ENCODE assay signal across 17 cellular contexts in genomic region chr9:37426846-37427245, GRCh38. TPM values are rescaled to one million over a fixed set of nuclear protein-coding genes. Genes with fewer than 3 reads are reported as not detected.
A peak's percentile ranks its signal among the peaks of the same experiment; 100 is the strongest.
DNase-seq lines count a peak whose midpoint lies in the region; ATAC-seq, FAIRE-seq and TF ChIP-seq lines count a peak whose summit lies in the region.
"Had no signal": no experiment of that assay in that cellular context is flagged by ENCODE, and none has a peak within 500 bp of the region (broad histone marks: within the 10 kb centered on the region; RNA-seq: fewer than 3 reads in every experiment).

No MANE protein-coding gene starts in this region.

- H3K27me3 ChIP-seq in liver (ENCODE audit: control insufficient read depth in 4 of 4, insufficient read depth in 4 of 4, low read length in 3 of 4) (no peaks in the 10 kb centered on the region), HepG2 (ENCODE audit: control insufficient read depth in 1 of 2, insufficient read depth in 2 of 2, low read length in 2 of 2) (no peaks in the 10 kb centered on the region)
- H3K27me3 ChIP-seq: BE2C had no signal

- no peak for TF ChIP-seq CTCF in liver (IDR thresholded peaks at IDR 0.05; ENCODE audit: low read depth, low read length, missing input control)
- no peak for TF ChIP-seq CTCF in HepG2 (CRISPR knock-in tag; IDR thresholded peaks at IDR 0.05)
- TF ChIP-seq CTCF in WTC11 (IDR thresholded peaks at IDR 0.05) = no peak

- peak overlapping the region; percentile 20; the same call in 1 of the 2 replicates for H3K27ac Mint-ChIP-seq in WTC11
- H3K27ac Mint-ChIP-seq: CD8-positive, alpha-beta T cell had no signal

- H3K79me2 ChIP-seq in HepG2 (ENCODE audit: insufficient read depth, low read length) = peaks cover 28% of the 10 kb centered on the region

- H3K9me3 ChIP-seq in liver (ENCODE audit: control insufficient read depth in 4 of 4, low read length in 3 of 4) (no peaks in the 10 kb centered on the region), HepG2 (ENCODE audit: low read length) (no peaks in the 10 kb centered on the region)
- H3K9me3 ChIP-seq: A549, BE2C had no signal

- no peak overlapping the region for H3K4me3 Mint-ChIP-seq in WTC11
- H3K4me3 Mint-ChIP-seq: CD8-positive, alpha-beta T cell had no signal

- in situ Hi-C loops in HepG2 (cut with HindIII; ENCODE audit: extremely low pct_ligation_motif_present, low pct_unique_long_range_greater_than_20kb) (no loop called here), KBM-7 (cut with MboI; ENCODE audit: low pct_unique_long_range_greater_than_20kb, low sequenced_read_pairs) (no loop called here)

- H3K27ac ChIP-seq in liver (ENCODE audit: low read depth in 1 of 2, low read length in 2 of 2) = peak overlapping the region in 1 of 2 donors; percentile 98
- H3K27ac ChIP-seq in HepG2 (ENCODE audit: extremely low read length, insufficient read depth, low read length) = no peak overlapping the region
- H3K27ac ChIP-seq: A549, C4-2B, GM23248 had no signal

- no peaks in the 10 kb centered on the region for H3K9me3 Mint-ChIP-seq in WTC11
- H3K9me3 Mint-ChIP-seq: CD8-positive, alpha-beta T cell had no signal

- H3K27me3 Mint-ChIP-seq in WTC11 (ENCODE audit: low read depth) = no peaks in the 10 kb centered on the region

- TF ChIP-seq RAD21 in liver (IDR thresholded peaks at IDR 0.05) (no peak), HepG2 (CRISPR knock-in tag; IDR thresholded peaks at IDR 0.05) (no peak)

- WGBS in liver = 59% methylated on average over 6 of the region's 6 CpGs
- whole genome bisulfite sequencing in HepG2 (ENCODE audit: low lambda C conversion rate) = 92% methylated on average over 6 of the region's 6 CpGs

- peaks cover 12% of the 10 kb centered on the region for H3K4me1 Mint-ChIP-seq in WTC11

- H3K9ac ChIP-seq in liver (ENCODE audit: low read depth in 1 of 2, low read length in 2 of 2) (no peak overlapping the region), HepG2 (ENCODE audit: insufficient read depth, low read depth, low read length) (no peak overlapping the region)
- H3K9ac ChIP-seq: GM23248 had no signal

- FAIRE-seq in HepG2 (lab: Jason Lieb, UNC) (no peak), urothelium cell line (lab: Jason Lieb, UNC) (peak; percentile 75)
- FAIRE-seq: A549, GM18507, H54, HTR-8/SVneo had no signal

- peaks cover 4% of the 10 kb centered on the region; the same call in 1 of the 2 replicates for H4K20me1 ChIP-seq in HepG2 (ENCODE audit: insufficient read depth, low read length)

- H3K36me3 Mint-ChIP-seq in WTC11 = peaks cover 37% of the 10 kb centered on the region

- H3K36me3 ChIP-seq in liver (ENCODE audit: control insufficient read depth in 4 of 4, insufficient read depth in 3 of 4, low read depth in 1 of 4, low read length in 3 of 4) (peaks cover 13 to 27% (median 20%) of the 10 kb centered on the region in 4 donors), HepG2 (replicated peaks in 1 of 2; ENCODE audit: control insufficient read depth in 1 of 2, insufficient read depth in 2 of 2, low read length in 2 of 2) (peaks cover 16 to 37% of the 10 kb centered on the region in 2 experiments; a peak in 4 of 5 replicates)

- TF ChIP-seq EP300 in HepG2 (IDR thresholded peaks at IDR 0.05; ENCODE audit: low read depth in 2 of 2, low read length in 2 of 2) = no peak
- no peak for TF ChIP-seq EP300 in HepG2 (CRISPR knock-in tag; IDR thresholded peaks at IDR 0.05; ENCODE audit: borderline replicate concordance)

- ATAC-seq in HepG2 (no peak), WTC11 (no peak), GM18498 (IDR thresholded peaks at IDR 0.05; ENCODE audit: unreplicated experiment) (no peak)
- ATAC-seq: A549; CD8-positive, alpha-beta T cell; HCT116 had no signal

- no TSS peak for BruUV-seq in HepG2 (replicated peaks; lab: Mats Ljungman, UMichigan)

- intact Hi-C loops in HepG2 (cut with micrococcal nuclease; ENCODE audit: unreplicated experiment) = no loop called here

- H2AFZ ChIP-seq in HepG2 (ENCODE audit: low read length) = no peak overlapping the region
- H2AFZ ChIP-seq: GM23248 had no signal

- no peak for DNase-seq in HepG2 (ENCODE audit: low spot score)
- DNase-seq in KBM-7 = peak; percentile 25
- DNase-seq in WTC11 (ENCODE audit: low spot score) = no peak
- DNase-seq in urothelium cell line (ENCODE audit: low spot score) = no peak
- no peak for DNase-seq in activated CD4-positive, alpha-beta T cell treated with anti-CD3 and anti-CD28 coated beads, Interleukin-2, amount 50 U/mL, for 4 hours
- DNase-seq: BE2C; CD8-positive, alpha-beta T cell; COR-L47; GM23248 had no signal

- peaks cover 31 to 91% (median 83%) of the 10 kb centered on the region in 4 donors for H3K4me1 ChIP-seq in liver (ENCODE audit: control insufficient read depth in 4 of 4, insufficient read depth in 4 of 4, low read length in 3 of 4)
- H3K4me1 ChIP-seq in HepG2 (ENCODE audit: insufficient read depth, low read length) = peaks cover 47% of the 10 kb centered on the region

- CTCF ChIA-PET in HepG2 (lab: Yijun Ruan, JAX; ENCODE audit: low intra/inter-chr PET ratio, low total read pairs) (no interaction called here), WTC11 (lab: Charles Lee) (interaction anchor here (2.0 kb wide), 1 partner anchor 16 kb away, joined by 5 read pairs; no protein-coding TSS in a partner anchor)

- H3K4me3 ChIP-seq in liver (ENCODE audit: low read depth in 1 of 3, low read length in 3 of 3) (no peak overlapping the region), HepG2 (replicated peaks in 1 of 3; ENCODE audit: insufficient read depth in 1 of 3, low read depth in 2 of 3, low read length in 3 of 3) (no peak overlapping the region)
- H3K4me3 ChIP-seq: A549, GM23248 had no signal

- H3K4me2 ChIP-seq in HepG2 (ENCODE audit: low read depth, low read length) = no peak overlapping the region
- H3K4me2 ChIP-seq: A549 had no signal

- POLR2A ChIA-PET in HepG2 (lab: Yijun Ruan, JAX) (no interaction called here), WTC11 (lab: Charles Lee) (no interaction called here)

- TF ChIP-seq POLR2A in HepG2 (IDR thresholded peaks at IDR 0.05; ENCODE audit: insufficient read depth in 1 of 2, low read depth in 2 of 2, low read length in 2 of 2) = no peak

RNA-seq across cellular contexts. Expression of gene GRHPR, which starts 4.3 kb away (rescaled TPM):
- total RNA-seq in liver = 100 to 1,000 TPM; 125 to 524 TPM
- polyA plus RNA-seq in liver = 100 to 1,000 TPM; 197 to 391 TPM
- 115 and 127 TPM in 2 replicates for total RNA-seq in HepG2 (2016; rRNA removed; fragmentation: Illumina TruSeq; extraction: Trizol)
- total RNA-seq in HepG2 (2016; cell fraction: cytosol; rRNA removed; fragmentation: Illumina TruSeq; extraction: Trizol; ENCODE audit: low read depth) = 58.9 and 75.1 TPM in 2 replicates
- 119 and 128 TPM in 2 replicates for total RNA-seq in HepG2 (2016; cell fraction: insoluble cytoplasmic fraction; rRNA removed; fragmentation: Illumina TruSeq; extraction: Trizol)
- 66.5 and 84.7 TPM in 2 replicates for total RNA-seq in HepG2 (2016; cell fraction: membrane; rRNA removed; fragmentation: Illumina TruSeq; extraction: Trizol)
- 73.9 and 76.5 TPM in 2 replicates for total RNA-seq in HepG2 (2016; cell fraction: nucleus; rRNA removed; fragmentation: Illumina TruSeq; extraction: Trizol)
- polyA plus RNA-seq in HepG2 (2011; rRNA removed) = 113 and 127 TPM in 2 replicates
- polyA plus RNA-seq in HepG2 (2011; cell fraction: cytosol; rRNA removed) = 126 and 161 TPM in 2 replicates
- polyA plus RNA-seq in HepG2 (2011; cell fraction: nucleus; rRNA removed) = 121 and 122 TPM in 2 replicates
- polyA plus RNA-seq in HepG2 (2012) = 66.2 and 76.0 TPM in 2 replicates
- 48.7 and 72.2 TPM in 2 replicates for polyA plus RNA-seq in HepG2 (2016; cell fraction: cytosol; fragmentation: Illumina TruSeq; extraction: Trizol; ENCODE audit: low read depth)
- polyA plus RNA-seq in HepG2 (2016; cell fraction: insoluble cytoplasmic fraction; fragmentation: Illumina TruSeq; extraction: Trizol; ENCODE audit: low read depth) = 135 and 143 TPM in 2 replicates
- 58.4 and 72.9 TPM in 2 replicates for polyA plus RNA-seq in HepG2 (2016; cell fraction: membrane; fragmentation: Illumina TruSeq; extraction: Trizol; ENCODE audit: low read depth)
- polyA plus RNA-seq in HepG2 (2016; cell fraction: nucleus; fragmentation: Illumina TruSeq; extraction: Trizol; ENCODE audit: insufficient read depth, low read depth) = 111 and 117 TPM in 2 replicates
- polyA minus RNA-seq in HepG2 (2011; rRNA and poly(A)+ RNA removed; ENCODE audit: low replicate concordance) = 126 and 157 TPM in 2 replicates
- polyA minus RNA-seq in HepG2 (2011; cell fraction: cytosol; rRNA and poly(A)+ RNA removed) = 42.8 and 47.7 TPM in 2 replicates
- 54.1 and 61.8 TPM in 2 replicates for polyA minus RNA-seq in HepG2 (2011; cell fraction: nucleus; rRNA and poly(A)+ RNA removed)
- 80.7 to 103 TPM (median 102 TPM) in 3 replicates for total RNA-seq in WTC11 (2021)

RNA-seq across cellular contexts. Expression of gene ZBTB5, which starts 38.4 kb away (rescaled TPM):
- total RNA-seq in liver (1 to 10 TPM; 9.3 to 9.4 TPM), HepG2 (2016; rRNA removed; fragmentation: Illumina TruSeq; extraction: Trizol) (12.5 and 15.2 TPM in 2 replicates), WTC11 (2021) (13.2 to 16.7 TPM (median 13.6 TPM) in 3 replicates)
- polyA plus RNA-seq in liver (1 to 10 TPM; 2.4 to 3.6 TPM), HepG2 (2011; rRNA removed) (19.7 and 20.5 TPM in 2 replicates)
- total RNA-seq in HepG2 (2016; cell fraction: cytosol; rRNA removed; fragmentation: Illumina TruSeq; extraction: Trizol; ENCODE audit: low read depth) = 0.81 and 0.88 TPM in 2 replicates
- total RNA-seq in HepG2 (2016; cell fraction: insoluble cytoplasmic fraction; rRNA removed; fragmentation: Illumina TruSeq; extraction: Trizol) = 12.4 and 14.4 TPM in 2 replicates
- 5.8 and 6.1 TPM in 2 replicates for total RNA-seq in HepG2 (2016; cell fraction: membrane; rRNA removed; fragmentation: Illumina TruSeq; extraction: Trizol)
- 11.2 and 13.3 TPM in 2 replicates for total RNA-seq in HepG2 (2016; cell fraction: nucleus; rRNA removed; fragmentation: Illumina TruSeq; extraction: Trizol)
- polyA plus RNA-seq in HepG2 (2011; cell fraction: cytosol; rRNA removed) = 14.8 and 16.3 TPM in 2 replicates
- 25.4 and 27.5 TPM in 2 replicates for polyA plus RNA-seq in HepG2 (2011; cell fraction: nucleus; rRNA removed)
- polyA plus RNA-seq in HepG2 (2012) = 10.3 and 11.9 TPM in 2 replicates
- 0.35 and 0.64 TPM in 2 replicates for polyA plus RNA-seq in HepG2 (2016; cell fraction: cytosol; fragmentation: Illumina TruSeq; extraction: Trizol; ENCODE audit: low read depth)
- polyA plus RNA-seq in HepG2 (2016; cell fraction: insoluble cytoplasmic fraction; fragmentation: Illumina TruSeq; extraction: Trizol; ENCODE audit: low read depth) = 11.5 and 11.7 TPM in 2 replicates
- polyA plus RNA-seq in HepG2 (2016; cell fraction: membrane; fragmentation: Illumina TruSeq; extraction: Trizol; ENCODE audit: low read depth) = 3.5 and 4.3 TPM in 2 replicates
- polyA plus RNA-seq in HepG2 (2016; cell fraction: nucleus; fragmentation: Illumina TruSeq; extraction: Trizol; ENCODE audit: insufficient read depth, low read depth) = 16.5 and 19.6 TPM in 2 replicates
- polyA minus RNA-seq in HepG2 (2011; rRNA and poly(A)+ RNA removed; ENCODE audit: low replicate concordance) = 29.3 and 36.6 TPM in 2 replicates
- polyA minus RNA-seq in HepG2 (2011; cell fraction: cytosol; rRNA and poly(A)+ RNA removed) = 11.4 and 13.4 TPM in 2 replicates
- polyA minus RNA-seq in HepG2 (2011; cell fraction: nucleus; rRNA and poly(A)+ RNA removed) = 23.9 and 25.2 TPM in 2 replicates

RNA-seq across cellular contexts. Expression of gene POLR1E, which starts 58.9 kb away (rescaled TPM):
- total RNA-seq in liver = 10 to 100 TPM; 15.5 to 25.5 TPM
- 10 to 100 TPM in 1 of 2 donors, 1 to 10 TPM in 1; 4.9 to 13.3 TPM for polyA plus RNA-seq in liver
- total RNA-seq in HepG2 (2016; rRNA removed; fragmentation: Illumina TruSeq; extraction: Trizol) = 37.8 and 49.1 TPM in 2 replicates
- 12.6 and 13.7 TPM in 2 replicates for total RNA-seq in HepG2 (2016; cell fraction: cytosol; rRNA removed; fragmentation: Illumina TruSeq; extraction: Trizol; ENCODE audit: low read depth)
- total RNA-seq in HepG2 (2016; cell fraction: insoluble cytoplasmic fraction; rRNA removed; fragmentation: Illumina TruSeq; extraction: Trizol) = 35.7 and 42.1 TPM in 2 replicates
- 24.4 and 28.3 TPM in 2 replicates for total RNA-seq in HepG2 (2016; cell fraction: membrane; rRNA removed; fragmentation: Illumina TruSeq; extraction: Trizol)
- total RNA-seq in HepG2 (2016; cell fraction: nucleus; rRNA removed; fragmentation: Illumina TruSeq; extraction: Trizol) = 19.5 and 22.1 TPM in 2 replicates
- polyA plus RNA-seq in HepG2 (2011; rRNA removed) = 18.9 and 23.0 TPM in 2 replicates
- polyA plus RNA-seq in HepG2 (2011; cell fraction: cytosol; rRNA removed) = 16.9 and 20.6 TPM in 2 replicates
- 6.3 and 8.5 TPM in 2 replicates for polyA plus RNA-seq in HepG2 (2011; cell fraction: nucleus; rRNA removed)
- 15.5 and 19.9 TPM in 2 replicates for polyA plus RNA-seq in HepG2 (2012)
- 9.5 and 9.6 TPM in 2 replicates for polyA plus RNA-seq in HepG2 (2016; cell fraction: cytosol; fragmentation: Illumina TruSeq; extraction: Trizol; ENCODE audit: low read depth)
- polyA plus RNA-seq in HepG2 (2016; cell fraction: insoluble cytoplasmic fraction; fragmentation: Illumina TruSeq; extraction: Trizol; ENCODE audit: low read depth) = 31.1 and 31.2 TPM in 2 replicates
- 16.1 and 18.2 TPM in 2 replicates for polyA plus RNA-seq in HepG2 (2016; cell fraction: membrane; fragmentation: Illumina TruSeq; extraction: Trizol; ENCODE audit: low read depth)
- polyA plus RNA-seq in HepG2 (2016; cell fraction: nucleus; fragmentation: Illumina TruSeq; extraction: Trizol; ENCODE audit: insufficient read depth, low read depth) = 16.7 and 17.8 TPM in 2 replicates
- polyA minus RNA-seq in HepG2 (2011; rRNA and poly(A)+ RNA removed; ENCODE audit: low replicate concordance) = 17.1 and 37.9 TPM in 2 replicates
- polyA minus RNA-seq in HepG2 (2011; cell fraction: cytosol; rRNA and poly(A)+ RNA removed) = 14.0 and 14.2 TPM in 2 replicates
- 17.8 and 20.8 TPM in 2 replicates for polyA minus RNA-seq in HepG2 (2011; cell fraction: nucleus; rRNA and poly(A)+ RNA removed)
- total RNA-seq in WTC11 (2021) = 31.4 to 39.6 TPM (median 38.8 TPM) in 3 replicates
